ENCODE assay signal across 8 cellular contexts in genomic region chr1:229624906-229625871, GRCh38. TPM values are rescaled to one million over a fixed set of nuclear protein-coding genes. Genes with fewer than 3 reads are reported as not detected.
A peak's percentile ranks its signal among the peaks of the same experiment; 100 is the strongest.
DNase-seq lines count a peak whose midpoint lies in the region; ATAC-seq and TF ChIP-seq lines count a peak whose summit lies in the region.

No MANE protein-coding gene starts in this region.

- no peaks in the 10 kb centered on the region for H3K27me3 ChIP-seq in foreskin keratinocyte
- H3K27me3 ChIP-seq in neutrophil: no peaks in the 10 kb centered on the region
- H3K27me3 ChIP-seq in suprapubic skin: no peaks in the 10 kb centered on the region

- peaks cover 21% of the 10 kb centered on the region for H3K4me1 ChIP-seq in foreskin keratinocyte
- peaks cover 28 to 35% of the 10 kb centered on the region in 2 experiments for H3K4me1 ChIP-seq in neutrophil (ENCODE audit: control insufficient read depth in 1 of 2, insufficient read depth in 1 of 2, low read depth in 1 of 2, low read length in 1 of 2)
- H3K4me1 ChIP-seq in suprapubic skin: peaks cover 48% of the 10 kb centered on the region

- TF ChIP-seq CTCF in foreskin keratinocyte (conservative IDR thresholded peaks at IDR 0.05): no peak
- TF ChIP-seq CTCF in neutrophil (IDR thresholded peaks at IDR 0.05): no peak
- TF ChIP-seq CTCF in suprapubic skin (IDR thresholded peaks at IDR 0.05): no peak

- DNase-seq in COLO829 (ENCODE audit: low spot score): peak; percentile 63
- DNase-seq in HT-29 (ENCODE audit: low spot score): peak; percentile 61
- DNase-seq in RPMI7951 (ENCODE audit: low read depth): peak; percentile 31
- peak; percentile 55 for DNase-seq in activated gamma-delta T cell (lab: John Stamatoyannopoulos, UW)
- peak; percentile 33 to 54 for DNase-seq in foreskin keratinocyte
- DNase-seq in suprapubic skin (ENCODE audit: low spot score in 2 of 2): peak in 1 of 2 donors; percentile 74

- TF ChIP-seq EP300 in suprapubic skin (IDR thresholded peaks at IDR 0.05): no peak

- H3K9me3 ChIP-seq in neutrophil (no peaks in the 10 kb centered on the region), suprapubic skin (no peaks in the 10 kb centered on the region)

- peak overlapping the region; percentile 75 to 89 for H3K4me3 ChIP-seq in neutrophil (ENCODE audit: low read depth in 1 of 2, low read length in 1 of 2)
- H3K4me3 ChIP-seq in suprapubic skin: peak overlapping the region; percentile 98

- no peaks in the 10 kb centered on the region for H3K36me3 ChIP-seq in neutrophil
- no peaks in the 10 kb centered on the region for H3K36me3 ChIP-seq in suprapubic skin

- 3% methylated on average over 18 of the region's 86 CpGs for WGBS in suprapubic skin

- no peak overlapping the region for H3K27ac ChIP-seq in foreskin keratinocyte
- H3K27ac ChIP-seq in neutrophil: peak overlapping the region; percentile 80
- peak overlapping the region; percentile 93 for H3K27ac ChIP-seq in suprapubic skin

- peak; percentile 8 for ATAC-seq in GM19468 (IDR thresholded peaks at IDR 0.05; ENCODE audit: extremely low read depth, unreplicated experiment)
- peak; percentile 58 for ATAC-seq in foreskin keratinocyte

- no peak for TF ChIP-seq POLR2A in suprapubic skin (IDR thresholded peaks at IDR 0.05)

RNA-seq across cellular contexts. Expression of gene TAF5L, which starts 0.7 kb away (rescaled TPM):
- 26.1 and 34.7 TPM in 2 replicates for total RNA-seq in HT-29 (2014; rRNA removed; shearing (Covaris generic))
- total RNA-seq in RPMI7951 (2014; rRNA removed; shearing (Covaris generic)): 13.5 and 13.9 TPM in 2 replicates
- 25.5 and 26.1 TPM in 2 replicates for total RNA-seq in foreskin keratinocyte
- polyA plus RNA-seq in foreskin keratinocyte: 10.9 and 13.5 TPM in 2 replicates
- total RNA-seq in suprapubic skin: 10 to 100 TPM; 10.5 to 16.8 (median 15.8) TPM

RNA-seq across cellular contexts. Expression of gene URB2, which starts 0.9 kb away (rescaled TPM):
- 18.7 and 20.7 TPM in 2 replicates for total RNA-seq in HT-29 (2014; rRNA removed; shearing (Covaris generic))
- 4.7 and 6.3 TPM in 2 replicates for total RNA-seq in RPMI7951 (2014; rRNA removed; shearing (Covaris generic))
- total RNA-seq in foreskin keratinocyte (15.7 and 17.8 TPM in 2 replicates), suprapubic skin (10 to 100 TPM; 11.0 to 14.1 (median 11.7) TPM)
- polyA plus RNA-seq in foreskin keratinocyte: 3.6 and 5.2 TPM in 2 replicates
